Comparison of ENCODE assay signal across 9 cellular contexts in the genomic region with DNA sequence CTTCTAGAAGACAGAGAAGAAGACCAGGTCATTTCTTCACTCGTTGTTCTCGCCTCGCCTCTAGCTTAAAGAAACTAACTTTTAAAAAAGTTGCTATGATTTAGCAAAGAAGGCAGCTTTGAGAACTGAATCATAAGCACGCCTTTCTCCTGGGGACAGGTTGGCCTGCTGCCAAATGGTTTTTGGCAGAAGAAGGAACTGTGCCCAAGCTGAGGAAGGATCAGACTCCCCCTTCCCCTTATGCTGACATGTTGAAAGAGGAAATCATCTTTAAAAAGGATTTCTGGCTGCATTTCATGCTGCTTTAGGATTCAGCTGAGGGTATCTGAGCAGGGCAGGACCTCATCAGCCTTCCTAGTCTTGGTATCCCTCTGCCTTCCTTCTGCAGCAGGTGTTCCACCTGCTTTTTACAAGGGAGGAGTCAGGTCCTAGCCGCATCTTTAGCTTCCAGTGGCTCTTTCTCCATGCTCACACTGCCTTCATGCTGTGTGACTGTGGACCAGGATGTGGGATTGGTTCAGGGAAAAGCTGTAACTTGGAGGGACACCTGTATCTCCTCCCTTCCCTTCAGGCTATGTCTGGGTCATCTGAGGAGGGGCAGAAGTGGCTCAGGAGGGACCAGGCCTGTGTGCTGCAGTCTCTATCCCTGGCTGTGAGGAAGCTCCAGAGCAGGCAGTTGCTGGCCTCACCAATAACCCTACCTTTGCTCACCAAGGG. TPM values are rescaled to one million over a fixed set of nuclear protein-coding genes. Genes with fewer than 3 reads are reported as not detected.
DNase-seq lines count a peak whose midpoint lies in the region; ATAC-seq and TF ChIP-seq lines count a peak whose summit lies in the region.
"Had no signal": no experiment of that assay in that cellular context is flagged by ENCODE, and none has a peak within 500 bp of the region (broad histone marks: within the 10 kb centered on the region; RNA-seq: fewer than 3 reads in every experiment).

No MANE protein-coding gene starts in this region.

- no peak for TF ChIP-seq EP300 in transverse colon (IDR thresholded peaks at IDR 0.05; ENCODE audit: low read depth)

- no peak for TF ChIP-seq CTCF in transverse colon (IDR thresholded peaks at IDR 0.05)

- WGBS in transverse colon (ENCODE audit: low coverage in 1 of 2), 2 donors, result 53 to 75% methylated on average over 5 of the region's 5 CpGs

- DNase-seq in NCI-H2029 (lab: John Stamatoyannopoulos, UW) (peak; percentile 10), NCI-H2029 treated with DMSO at 0.1 percent for 48 hours (lab: John Stamatoyannopoulos, UW) (no peak), iris pigment epithelial cell (ENCODE audit: low read depth) (peak; percentile 64), transverse colon (peak; percentile 60), activated gamma-delta T cell (lab: John Stamatoyannopoulos, UW) (no peak)
- DNase-seq: CD4-positive, CD25-positive, alpha-beta regulatory T cell had no signal

- H3K36me3 ChIP-seq in transverse colon, result peaks cover 0 to 8% (median 0%) of the 10 kb centered on the region in 4 donors

- no peaks in the 10 kb centered on the region for H3K9me3 ChIP-seq in transverse colon

- no peak for ATAC-seq in GM21360 (IDR thresholded peaks at IDR 0.05; ENCODE audit: unreplicated experiment)
- ATAC-seq in HG02973 (IDR thresholded peaks at IDR 0.05; ENCODE audit: unreplicated experiment), result no peak

- H3K4me3 ChIP-seq in transverse colon, result peak overlapping the region; percentile 7 to 43 (median 28)

- in situ Hi-C loops in transverse colon (cut with MboI; ENCODE audit: low pct_ligation_motif_present in 1 of 4, low pct_unique_long_range_greater_than_20kb in 1 of 4, low sequenced_read_pairs in 3 of 4), result no loop called here

- no peaks in the 10 kb centered on the region for H3K27me3 ChIP-seq in transverse colon

- TF ChIP-seq POLR2A in transverse colon (IDR thresholded peaks at IDR 0.05), result no peak

- peaks cover 0 to 7% (median 2%) of the 10 kb centered on the region in 4 donors for H3K4me1 ChIP-seq in transverse colon

- intact Hi-C loops in transverse colon (cut with DNase I; ENCODE audit: low total_unique reads), result no loop called here

- H3K27ac ChIP-seq in angular gyrus (ENCODE audit: low read depth, low read length) (peak overlapping the region; percentile 27), transverse colon (peak overlapping the region; percentile 79 to 91 (median 83))

RNA-seq across cellular contexts. Expression of gene HACD2, which starts 34.1 kb away (rescaled TPM):
- 10 to 100 TPM; 11.9 to 70.5 (median 48.2) TPM for total RNA-seq in transverse colon

Comparison
In these comparisons a context has a peak if more than half of its experiments do, and no peak if none do; other contexts are left out.
1. DNase-seq: peak in NCI-H2029 (single experiment), iris pigment epithelial cell (single experiment) and transverse colon (single experiment); none in NCI-H2029 treated with DMSO at 0.1 percent for 48 hours (single experiment) and activated gamma-delta T cell (single experiment).